Comparison of ENCODE assay signal across 17 cellular contexts in the genomic region with DNA sequence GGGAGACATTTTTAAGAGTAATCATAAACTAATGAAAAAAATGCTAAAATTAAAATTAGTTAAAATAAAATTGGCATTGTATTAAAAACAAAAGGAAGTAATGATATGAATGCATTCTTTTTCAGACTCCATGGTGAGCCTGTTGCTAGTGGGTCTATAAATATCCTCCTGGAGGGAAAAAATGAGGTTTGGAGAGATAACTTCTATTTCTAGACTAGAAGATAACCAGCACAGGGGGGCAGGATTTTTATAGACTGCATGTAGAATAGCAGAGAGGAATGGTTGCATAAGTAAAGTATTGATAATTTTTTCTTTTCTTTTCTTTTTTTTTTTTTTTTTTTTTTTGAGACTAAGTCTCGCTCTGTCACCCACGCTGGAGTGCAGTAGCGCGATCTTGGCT.
DNase-seq lines count a peak whose midpoint lies in the region; ATAC-seq and TF ChIP-seq lines count a peak whose summit lies in the region.
"Had no signal": no experiment of that assay in that cellular context is flagged by ENCODE, and none has a peak within 500 bp of the region (broad histone marks: within the 10 kb centered on the region; RNA-seq: fewer than 3 reads in every experiment).

No MANE protein-coding gene starts in this region.

- H3K27me3 ChIP-seq in heart left ventricle (no peaks in the 10 kb centered on the region), left ventricle myocardium inferior (ENCODE audit: low read depth) (no peaks in the 10 kb centered on the region)
- H3K27me3 ChIP-seq: BLaER1 treated with 17β-estradiol and CSF1 and Interleukin-3, amounts not matched to agents 10 nM and 100 nM had no signal

- DNase-seq in Right ventricle myocardium inferior (ENCODE audit: missing footprints) (no peak), left cardiac atrium (no peak), heart left ventricle (no peak), cardiac septum (ENCODE audit: low spot score) (no peak), left ventricle myocardium inferior (no peak), cerebellar nuclear complex (lab: John Stamatoyannopoulos, UW) (no peak)
- DNase-seq: AML-193; Caco-2; Calu3; CD4-positive, alpha-beta T cell; CD8-positive, alpha-beta T cell; DMS79 treated with DMSO at 0.1 percent for 48 hours; GF-D8 had no signal

- H3K4me3 ChIP-seq in heart left ventricle (no peak overlapping the region), left ventricle myocardium inferior (no peak overlapping the region)
- H3K4me3 ChIP-seq: A549; BLaER1 treated with 17β-estradiol and CSF1 and Interleukin-3, amounts not matched to agents 10 nM and 100 nM had no signal

- no peak for TF ChIP-seq POLR2A in heart left ventricle (IDR thresholded peaks at IDR 0.05)

- intact Hi-C loops in Right ventricle myocardium inferior (cut with DNase I) = no loop called here
- intact Hi-C loops in left cardiac atrium (cut with DNase I) = no loop called here
- intact Hi-C loops in heart left ventricle (cut with DNase I) = no loop called here
- intact Hi-C loops in cardiac septum (cut with DNase I) = loop anchor here (10.0 kb wide), 1 partner anchor 164 kb away; no protein-coding TSS in a partner anchor
- intact Hi-C loops in left ventricle myocardium inferior (cut with micrococcal nuclease) = no loop called here

- H3K36me3 ChIP-seq in heart left ventricle (no peaks in the 10 kb centered on the region), left ventricle myocardium inferior (no peaks in the 10 kb centered on the region)
- H3K36me3 ChIP-seq: BLaER1 treated with 17β-estradiol and CSF1 and Interleukin-3, amounts not matched to agents 10 nM and 100 nM had no signal

- WGBS in heart left ventricle, 4 donors = 85 to 89% (median 87%) methylated on average over 4 of the region's 4 CpGs

- ATAC-seq in Right ventricle myocardium inferior (peak; percentile 48), left cardiac atrium (no peak), heart left ventricle (peak; percentile 71 to 91 (median 78))
- ATAC-seq: A549; CD8-positive, alpha-beta T cell had no signal

- TF ChIP-seq CTCF in heart left ventricle (IDR thresholded peaks at IDR 0.05) (no peak), left ventricle myocardium inferior (IDR thresholded peaks at IDR 0.05; ENCODE audit: borderline replicate concordance) (no peak)

- H3K9me3 ChIP-seq in heart left ventricle = no peaks in the 10 kb centered on the region
- no peaks in the 10 kb centered on the region for H3K9me3 ChIP-seq in left ventricle myocardium inferior (replicated peaks)
- H3K9me3 ChIP-seq: A549; BLaER1 treated with 17β-estradiol and CSF1 and Interleukin-3, amounts not matched to agents 10 nM and 100 nM; Caco-2 had no signal

- H3K27ac ChIP-seq in heart left ventricle = peak overlapping the region in 1 of 12 donors; percentile 49
- H3K27ac ChIP-seq in left ventricle myocardium inferior (replicated peaks) = peak overlapping the region; percentile 19
- H3K27ac ChIP-seq: 22Rv1; A549; BLaER1 treated with 17β-estradiol and CSF1 and Interleukin-3, amounts not matched to agents 10 nM and 100 nM; C4-2B had no signal

- peaks cover 0 to 9% (median 0%) of the 10 kb centered on the region in 12 donors for H3K4me1 ChIP-seq in heart left ventricle
- H3K4me1 ChIP-seq in left ventricle myocardium inferior = peaks cover 21% of the 10 kb centered on the region
- H3K4me1 ChIP-seq: A549; BLaER1 treated with 17β-estradiol and CSF1 and Interleukin-3, amounts not matched to agents 10 nM and 100 nM; Caco-2 had no signal

Comparison
In these comparisons a context has a peak if more than half of its experiments do, and no peak if none do; other contexts are left out.
1. ATAC-seq: peak in Right ventricle myocardium inferior (single experiment) and heart left ventricle (4 of 4); none in left cardiac atrium (0 of 2).